Comparison of ENCODE assay signal across 14 cellular contexts in genomic region chr15:95249524-95249923, GRCh38.
DNase-seq lines count a peak whose midpoint lies in the region; ATAC-seq and TF ChIP-seq lines count a peak whose summit lies in the region.
"Had no signal": no experiment of that assay in that cellular context is flagged by ENCODE, and none has a peak within 500 bp of the region (broad histone marks: within the 10 kb centered on the region; RNA-seq: fewer than 3 reads in every experiment).

No MANE protein-coding gene starts in this region.

- H3K9me3 ChIP-seq in A673 (ENCODE audit: low read depth, low read length, poor library complexity, severe bottlenecking) = no peaks in the 10 kb centered on the region
- H3K9me3 ChIP-seq in Panc1 (ENCODE audit: control insufficient read depth, insufficient read depth, low read depth, low read length) = peaks cover 41% of the 10 kb centered on the region; the same call in 1 of the 2 replicates
- no peaks in the 10 kb centered on the region for H3K9me3 ChIP-seq in muscle layer of duodenum (ENCODE audit: control insufficient read depth in 1 of 2, low read length in 2 of 2)

- no peak overlapping the region for H3K4me3 ChIP-seq in A673 (ENCODE audit: low read depth, low read length, poor library complexity, severe bottlenecking)
- no peak overlapping the region for H3K4me3 ChIP-seq in Panc1 (ENCODE audit: low read depth in 2 of 2, low read length in 2 of 2)
- H3K4me3 ChIP-seq in muscle layer of duodenum (ENCODE audit: low read depth in 1 of 2, low read length in 2 of 2) = no peak overlapping the region

- intact Hi-C loops in A673 (cut with micrococcal nuclease; ENCODE audit: unreplicated experiment) = no loop called here
- intact Hi-C loops in Panc1 (cut with micrococcal nuclease; ENCODE audit: unreplicated experiment) = no loop called here

- TF ChIP-seq CTCF in A673 (conservative IDR thresholded peaks at IDR 0.05; ENCODE audit: low read depth, low read length) (no peak), Panc1 (IDR thresholded peaks at IDR 0.05) (no peak)

- H3K4me1 ChIP-seq in A673 (ENCODE audit: insufficient read depth, low read length, poor library complexity, severe bottlenecking) (peaks cover 8% of the 10 kb centered on the region), Panc1 (ENCODE audit: control insufficient read depth, insufficient read depth, low read length) (peaks cover 6% of the 10 kb centered on the region; the same call in 1 of the 2 replicates), muscle layer of duodenum (ENCODE audit: control insufficient read depth in 1 of 2, insufficient read depth in 2 of 2, low read length in 2 of 2) (peaks cover 0 to 7% of the 10 kb centered on the region in 2 donors)

- CTCF ChIA-PET in A673 (lab: Charles Lee) = no interaction called here
- CTCF ChIA-PET in Panc1 (lab: Charles Lee) = no interaction called here

- in situ Hi-C loops in Panc1 (cut with HindIII; ENCODE audit: low pct_unique_long_range_greater_than_20kb, low sequenced_read_pairs) = no loop called here

- ATAC-seq in Panc1 = no peak
- ATAC-seq: CD8-positive, alpha-beta T cell had no signal

- H3K27me3 ChIP-seq in A673 (replicated peaks; ENCODE audit: insufficient read depth, low read depth, low read length, poor library complexity) (no peaks in the 10 kb centered on the region), Panc1 (ENCODE audit: control insufficient read depth, insufficient read depth, low read length) (no peaks in the 10 kb centered on the region), muscle layer of duodenum (ENCODE audit: low read depth, low read length) (no peaks in the 10 kb centered on the region)

- DNase-seq in A673 (ENCODE audit: low spot score) = peak; percentile 24
- no peak for DNase-seq in Panc1 (ENCODE audit: low read depth, low spot score)
- DNase-seq in fibroblast of the conjunctiva (ENCODE audit: low read depth) = peak; percentile 3
- DNase-seq in nucleus accumbens (lab: John Stamatoyannopoulos, UW) = no peak
- no peak for DNase-seq in activated CD4-positive, CD25-positive, alpha-beta regulatory T cell treated with anti-CD3 and anti-CD28 coated beads, Interleukin-2, amount 50 U/mL, for 72 hours
- no peak for DNase-seq in DMS79 treated with DMSO at 0.1 percent for 48 hours (lab: John Stamatoyannopoulos, UW)
- DNase-seq: CD8-positive, alpha-beta T cell; COR-L47; DMS153; DND-41; GF-D8; HCEC 1CT; HFFc6 had no signal

- H3K27ac ChIP-seq in A673 (ENCODE audit: low read depth, low read length, poor library complexity, severe bottlenecking) (no peak overlapping the region), Panc1 (ENCODE audit: low read length) (peak overlapping the region; percentile 62), muscle layer of duodenum (ENCODE audit: low read length) (peak overlapping the region; percentile 42)

- BruUV-seq in A673 (replicated peaks; lab: Mats Ljungman, UMichigan) (no TSS peak), Panc1 (replicated peaks; lab: Mats Ljungman, UMichigan) (no TSS peak)

- POLR2A ChIA-PET in A673 (lab: Charles Lee; ENCODE audit: low non-redundant PET) = no interaction called here
- POLR2A ChIA-PET in Panc1 (lab: Charles Lee) = no interaction called here

- H3K36me3 ChIP-seq in A673 (ENCODE audit: insufficient read depth, low read length, poor library complexity, severe bottlenecking) (no peaks in the 10 kb centered on the region), Panc1 (ENCODE audit: control insufficient read depth, insufficient read depth, low read length) (no peaks in the 10 kb centered on the region), muscle layer of duodenum (ENCODE audit: control insufficient read depth in 1 of 2, insufficient read depth in 2 of 2, low read length in 2 of 2) (no peaks in the 10 kb centered on the region)

Comparison
In these comparisons a context has a peak if more than half of its experiments do, and no peak if none do; other contexts are left out.
1. DNase-seq: peak in A673 (single experiment) and fibroblast of the conjunctiva (single experiment); none in Panc1 (single experiment), nucleus accumbens (0 of 56), activated CD4-positive, CD25-positive, alpha-beta regulatory T cell treated with anti-CD3 and anti-CD28 coated beads, Interleukin-2, amount 50 U/mL, for 72 hours (single experiment) and DMS79 treated with DMSO at 0.1 percent for 48 hours (single experiment).